In genomic region chr11:66478823-66479740, GRCh38 we compare ENCODE assay signal across 8 cellular contexts. TPM values are rescaled to one million over a fixed set of nuclear protein-coding genes. Genes with fewer than 3 reads are reported as not detected.
DNase-seq lines count a peak whose midpoint lies in the region; ATAC-seq and TF ChIP-seq lines count a peak whose summit lies in the region.

No MANE protein-coding gene starts in this region.

- peak; percentile 17 to 29 for DNase-seq in activated CD4-positive, alpha-beta T cell treated with anti-CD3 and anti-CD28 coated beads for 4 hours
- no peak for DNase-seq in activated CD4-positive, alpha-beta T cell treated with anti-CD3 and anti-CD28 coated beads, Interleukin-2, amount 50 U/mL, for 4 hours
- peak; percentile 17 for DNase-seq in NCI-H2029 (lab: John Stamatoyannopoulos, UW)
- peak; percentile 54 to 60 for DNase-seq in activated T-cell treated with anti-CD3 and anti-CD28 coated beads, Interleukin-2, amount 50 U/mL, for 48 hours
- no peak for DNase-seq in osteocyte (ENCODE audit: extremely low spot score, unreplicated experiment)
- DNase-seq in left lobe of liver (ENCODE audit: low spot score) = no peak

- no peaks in the 10 kb centered on the region for H3K27me3 ChIP-seq in gastroesophageal sphincter

- no peak for TF ChIP-seq EP300 in gastroesophageal sphincter (IDR thresholded peaks at IDR 0.05)

- WGBS in gastroesophageal sphincter (ENCODE audit: low coverage in 1 of 2), 2 donors = 0 to 17% methylated on average over 4 to 11 of the region's 22 CpGs

- no peaks in the 10 kb centered on the region for H3K9me3 ChIP-seq in gastroesophageal sphincter

- H3K4me1 Mint-ChIP-seq in osteocyte (ENCODE audit: unreplicated experiment) = peaks cover 21% of the 10 kb centered on the region

- peak overlapping the region; percentile 78 to 96 (median 92) for H3K27ac ChIP-seq in gastroesophageal sphincter

- H3K36me3 Mint-ChIP-seq in osteocyte (ENCODE audit: unreplicated experiment) = no peaks in the 10 kb centered on the region

- H3K27me3 Mint-ChIP-seq in osteocyte (ENCODE audit: unreplicated experiment) = no peaks in the 10 kb centered on the region

- H3K27ac Mint-ChIP-seq in osteocyte (ENCODE audit: unreplicated experiment) = peak overlapping the region; percentile 94

- peaks cover 0 to 40% of the 10 kb centered on the region in 2 donors for H3K36me3 ChIP-seq in gastroesophageal sphincter

- TF ChIP-seq CTCF in gastroesophageal sphincter (IDR thresholded peaks at IDR 0.05) (peak in 3 of 4 experiments; percentile 40 to 71 (median 51)), osteocyte (IDR thresholded peaks at IDR 0.05) (peak; percentile 74)

- no peak for TF ChIP-seq POLR2A in gastroesophageal sphincter (IDR thresholded peaks at IDR 0.05)

- no peaks in the 10 kb centered on the region for H3K9me3 Mint-ChIP-seq in osteocyte (ENCODE audit: unreplicated experiment)

- peak overlapping the region; percentile 93 for H3K4me3 Mint-ChIP-seq in osteocyte (ENCODE audit: unreplicated experiment)

- H3K4me1 ChIP-seq in gastroesophageal sphincter = peaks cover 0 to 25% (median 5%) of the 10 kb centered on the region in 3 donors

- peak overlapping the region; percentile 61 to 70 for H3K4me3 ChIP-seq in gastroesophageal sphincter

- ATAC-seq in gastroesophageal sphincter (peak; percentile 8), HG03460 (IDR thresholded peaks at IDR 0.05; ENCODE audit: unreplicated experiment) (no peak), left lobe of liver (no peak)

RNA-seq across cellular contexts. Expression of gene DPP3, which starts 1.2 kb away (rescaled TPM):
- total RNA-seq in gastroesophageal sphincter (10 to 100 TPM; 11.5 to 35.3 (median 22.4) TPM), osteocyte (32.9 and 41.0 TPM in 2 replicates), left lobe of liver (24.4 TPM)

RNA-seq across cellular contexts. Expression of gene PELI3, which starts 12.4 kb away (rescaled TPM):
- total RNA-seq in gastroesophageal sphincter (10 to 100 TPM; 20.5 to 43.9 (median 29.9) TPM), osteocyte (11.9 and 13.6 TPM in 2 replicates), left lobe of liver (4.8 TPM)

RNA-seq across cellular contexts. Expression of gene BBS1, which starts 31.4 kb away (rescaled TPM):
- 10 to 100 TPM; 49.2 to 95.1 (median 82.9) TPM for total RNA-seq in gastroesophageal sphincter
- 44.1 and 51.1 TPM in 2 replicates for total RNA-seq in osteocyte
- 11.6 TPM for total RNA-seq in left lobe of liver

RNA-seq across cellular contexts. Expression of gene MRPL11, which starts 40.4 kb away (rescaled TPM):
- total RNA-seq in gastroesophageal sphincter (10 to 100 TPM; 36.3 to 48.1 (median 45.6) TPM), osteocyte (42.1 and 45.4 TPM in 2 replicates), left lobe of liver (28.5 TPM)

RNA-seq across cellular contexts. Expression of gene NPAS4, which starts 58.2 kb away (rescaled TPM):
- 1 to 10 TPM in 1 of 4 donors, under 1 TPM in 2, not detected in 1; 0.27 to 2.6 (median 0.93) TPM for total RNA-seq in gastroesophageal sphincter
- 0.11 and 0.18 TPM in 2 replicates for total RNA-seq in osteocyte
- total RNA-seq in left lobe of liver = not detected

Comparison
In these comparisons a context has a peak if more than half of its experiments do, and no peak if none do; other contexts are left out.
1. DNase-seq: peak in activated CD4-positive, alpha-beta T cell treated with anti-CD3 and anti-CD28 coated beads for 4 hours (2 of 2), NCI-H2029 (single experiment) and activated T-cell treated with anti-CD3 and anti-CD28 coated beads, Interleukin-2, amount 50 U/mL, for 48 hours (2 of 2); none in activated CD4-positive, alpha-beta T cell treated with anti-CD3 and anti-CD28 coated beads, Interleukin-2, amount 50 U/mL, for 4 hours (0 of 2), osteocyte (single experiment) and left lobe of liver (single experiment).